ENCODE assay signal across 12 cellular contexts in the genomic region with DNA sequence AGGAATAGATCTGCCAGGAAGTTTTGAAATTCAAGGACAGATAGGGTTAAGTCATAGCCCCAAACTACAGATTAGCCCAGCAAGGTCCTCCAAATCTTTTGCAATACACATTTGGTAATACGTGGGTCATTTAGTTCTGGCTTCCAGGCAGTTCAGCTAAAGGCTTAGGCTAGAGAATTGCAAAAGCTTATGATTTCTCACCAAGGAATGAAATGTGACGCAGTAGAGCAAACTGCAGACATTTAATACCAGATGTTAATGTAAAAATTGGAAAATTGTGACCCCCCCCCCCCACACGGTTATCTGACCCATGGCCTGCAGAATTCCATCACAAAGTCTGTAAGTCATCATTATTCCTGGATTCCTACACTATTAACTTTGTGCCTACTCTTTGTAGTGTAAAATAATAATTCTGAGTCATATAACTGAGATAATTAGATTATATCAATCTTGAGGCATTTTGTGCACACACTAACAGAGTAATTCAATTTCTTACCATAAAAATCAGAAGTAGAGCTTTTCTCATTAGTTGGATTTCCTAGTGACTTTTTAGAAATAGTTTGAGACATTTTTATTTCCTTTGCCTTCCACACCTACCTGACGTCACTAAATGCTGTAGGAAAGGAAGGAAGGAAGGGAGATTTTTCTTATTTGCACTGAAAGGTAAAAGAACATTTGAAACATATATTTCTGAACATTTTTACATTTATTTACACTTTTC.
A peak's percentile ranks its signal among the peaks of the same experiment; 100 is the strongest.
DNase-seq lines count a peak whose midpoint lies in the region; FAIRE-seq and TF ChIP-seq lines count a peak whose summit lies in the region.
"Had no signal": no experiment of that assay in that cellular context is flagged by ENCODE, and none has a peak within 500 bp of the region (broad histone marks: within the 10 kb centered on the region; RNA-seq: fewer than 3 reads in every experiment).

No MANE protein-coding gene starts in this region.

- H3K27me3 ChIP-seq in ovary: no peaks in the 10 kb centered on the region

- FAIRE-seq in RCC 7860 (lab: Jason Lieb, UNC) (no peak), urothelium cell line (lab: Jason Lieb, UNC) (no peak)

- 18 to 24% (median 22%) methylated on average over 4 of the region's 4 CpGs for WGBS in ovary, 3 donors

- peak overlapping the region in 1 of 2 donors; percentile 48 for H3K27ac ChIP-seq in ovary
- H3K27ac ChIP-seq: C4-2B had no signal

- no peaks in the 10 kb centered on the region for H3K36me3 Mint-ChIP-seq in chondrocyte (ENCODE audit: low read depth)

- no peaks in the 10 kb centered on the region for H3K27me3 Mint-ChIP-seq in chondrocyte (ENCODE audit: low read depth)

- TF ChIP-seq POLR2A in ovary (IDR thresholded peaks at IDR 0.05): no peak

- H3K9me3 Mint-ChIP-seq in chondrocyte (ENCODE audit: low read depth): peaks cover 4% of the 10 kb centered on the region

- H3K27ac Mint-ChIP-seq in chondrocyte (ENCODE audit: unreplicated experiment): no peak overlapping the region

- DNase-seq in AG10803 (ENCODE audit: low read depth): peak; percentile 100
- peak; percentile 64 for DNase-seq in RPMI7951 (ENCODE audit: low read depth)
- peak; percentile 100 for DNase-seq in fibroblast of the aortic adventitia (ENCODE audit: low read depth)
- peak in 2 of 5 donors; percentile 20 to 54 for DNase-seq in ovary
- no peak for DNase-seq in RPMI8226
- DNase-seq in RCC 7860 (ENCODE audit: low spot score): no peak
- DNase-seq in urothelium cell line (ENCODE audit: low spot score): no peak
- DNase-seq in chondrocyte (ENCODE audit: low spot score): no peak
- DNase-seq: activated CD8-positive, alpha-beta memory T cell treated with anti-CD3 and anti-CD28 coated beads, Interleukin-2, amount 50 U/mL, for 4 hours; glutamatergic neuron; NCI-H748 treated with DMSO at 0.1 percent for 48 hours had no signal

- H3K4me1 Mint-ChIP-seq in chondrocyte (ENCODE audit: low read depth): no peaks in the 10 kb centered on the region

- H3K4me3 ChIP-seq in AG10803 (ENCODE audit: low read length) (no peak overlapping the region), fibroblast of the aortic adventitia (ENCODE audit: low read depth, low read length) (no peak overlapping the region), ovary (no peak overlapping the region)

- TF ChIP-seq EP300 in ovary (IDR thresholded peaks at IDR 0.05): peak; percentile 88

- no peak overlapping the region for H3K4me3 Mint-ChIP-seq in chondrocyte (ENCODE audit: unreplicated experiment)

- no peaks in the 10 kb centered on the region for H3K36me3 ChIP-seq in ovary

- intact Hi-C loops in ovary (cut with DNase I): no loop called here

- peaks cover 3% of the 10 kb centered on the region for H3K4me1 ChIP-seq in ovary (ENCODE audit: insufficient read depth)

- TF ChIP-seq CTCF in AG10803 (conservative IDR thresholded peaks at IDR 0.05; ENCODE audit: low read length) (no peak), fibroblast of the aortic adventitia (IDR thresholded peaks at IDR 0.05; ENCODE audit: insufficient read depth, low read length) (no peak), ovary (IDR thresholded peaks at IDR 0.05) (peak in 1 of 3 donors; percentile 5), chondrocyte (IDR thresholded peaks at IDR 0.05) (no peak)

- no peaks in the 10 kb centered on the region for H3K9me3 ChIP-seq in ovary

Comparison
In these comparisons a context has a peak if more than half of its experiments do, and no peak if none do; other contexts are left out.
1. DNase-seq: peak in AG10803 (single experiment), RPMI7951 (single experiment) and fibroblast of the aortic adventitia (single experiment); none in RPMI8226 (single experiment), RCC 7860 (single experiment), urothelium cell line (single experiment) and chondrocyte (single experiment).